ENCODE assay signal across 25 cellular contexts in genomic region chr3:67884345-67884744, GRCh38.
"Had no signal": no experiment of that assay in that cellular context is flagged by ENCODE, and none has a peak within 500 bp of the region (broad histone marks: within the 10 kb centered on the region; RNA-seq: fewer than 3 reads in every experiment).

No MANE protein-coding gene starts in this region.

- H3K9me3 ChIP-seq: MG63, SK-N-SH had no signal

- H3K27me3 ChIP-seq: MG63 had no signal

- H3K4me2 ChIP-seq: SK-N-SH had no signal

- H3K4me3 ChIP-seq: MG63 had no signal

- DNase-seq: IMR-90; Karpas-422; KG1; NCI-H1048; NCI-H1105; NCI-H1417 treated with DMSO at 0.1 percent for 48 hours; NCI-H146; NCI-H1694 treated with DMSO at 0.1 percent for 48 hours; NCI-H1930; NCI-H2081; NCI-H2107; NCI-H2227 treated with DMSO at 0.1 percent for 48 hours; NCI-H446; NCI-H510A; NCI-H524 treated with DMSO at 0.1 percent for 48 hours; NCI-H69; NCI-H774; NK-92 treated with Interleukin-12 subunit alpha and Interleukin-12 subunit beta, amount 100 ng/mL, for 24 hours; PC-3; SHP77; SK-N-SH had no signal

- H3K27ac ChIP-seq: RWPE1 had no signal

- H3K9ac ChIP-seq: SK-N-SH had no signal

- H3K36me3 ChIP-seq: MG63 had no signal

- ATAC-seq: HepG2, Panc1, PC-3 had no signal
